ENCODE assay signal across 8 cellular contexts in genomic region chr19:2268480-2268830, GRCh38. TPM values are rescaled to one million over a fixed set of nuclear protein-coding genes. Genes with fewer than 3 reads are reported as not detected.
DNase-seq lines count a peak whose midpoint lies in the region; ATAC-seq and TF ChIP-seq lines count a peak whose summit lies in the region.

No MANE protein-coding gene starts in this region.

- DNase-seq in chondrocyte (ENCODE audit: low spot score) (no peak), nephron progenitor cell (no peak)
- no peak for DNase-seq in activated CD4-positive, CD25-positive, alpha-beta regulatory T cell (lab: John Stamatoyannopoulos, UW)

- no peak overlapping the region for H3K27ac Mint-ChIP-seq in chondrocyte (ENCODE audit: unreplicated experiment)
- no peak overlapping the region for H3K27ac Mint-ChIP-seq in nephron progenitor cell

- ATAC-seq in GM18505 (IDR thresholded peaks at IDR 0.05; ENCODE audit: unreplicated experiment) = no peak
- ATAC-seq in GM19467 (IDR thresholded peaks at IDR 0.05; ENCODE audit: unreplicated experiment) = no peak
- ATAC-seq in HG03097 (IDR thresholded peaks at IDR 0.05; ENCODE audit: low FRiP score, unreplicated experiment) = no peak

- H3K27me3 ChIP-seq in BLaER1 (no peaks in the 10 kb centered on the region), KMS-11 (ENCODE audit: insufficient read depth, low read depth) (no peaks in the 10 kb centered on the region)

- H3K27me3 Mint-ChIP-seq in chondrocyte (ENCODE audit: low read depth) (no peaks in the 10 kb centered on the region), nephron progenitor cell (ENCODE audit: low read depth, poor library complexity) (peaks cover 16% of the 10 kb centered on the region)

- peaks cover 39% of the 10 kb centered on the region for H3K79me2 ChIP-seq in KMS-11 (ENCODE audit: insufficient read depth, low read depth)

- H3K4me3 Mint-ChIP-seq in chondrocyte (ENCODE audit: unreplicated experiment) (peak overlapping the region; percentile 90), nephron progenitor cell (peak overlapping the region; percentile 91)

- H3K4me1 ChIP-seq in BLaER1 = peaks cover 76% of the 10 kb centered on the region
- H3K4me1 ChIP-seq in KMS-11 (ENCODE audit: low read depth, poor library complexity, severe bottlenecking) = peaks cover 21% of the 10 kb centered on the region

- H3K36me3 Mint-ChIP-seq in chondrocyte (ENCODE audit: low read depth) (peaks cover 8% of the 10 kb centered on the region), nephron progenitor cell (ENCODE audit: low read depth) (peaks cover 9% of the 10 kb centered on the region)

- peaks cover 41% of the 10 kb centered on the region for H4K20me1 ChIP-seq in BLaER1
- H4K20me1 ChIP-seq in KMS-11 (ENCODE audit: insufficient read depth) = peaks cover 7% of the 10 kb centered on the region; the same call in 1 of the 2 replicates

- no peaks in the 10 kb centered on the region for H3K9me3 ChIP-seq in BLaER1

- peak overlapping the region; percentile 82 for H2AFZ ChIP-seq in KMS-11 (ENCODE audit: low read depth)

- H3K4me2 ChIP-seq in BLaER1 = peak overlapping the region; percentile 76
- H3K4me2 ChIP-seq in KMS-11 = peak overlapping the region; percentile 68; the same call in 1 of the 2 replicates

- H3K9me3 Mint-ChIP-seq in chondrocyte (ENCODE audit: low read depth) (no peaks in the 10 kb centered on the region), nephron progenitor cell (no peaks in the 10 kb centered on the region)

- H3K27ac ChIP-seq in BLaER1 (no peak overlapping the region), KMS-11 (no peak overlapping the region)

- H3K4me1 Mint-ChIP-seq in chondrocyte (ENCODE audit: low read depth) (peaks cover 30% of the 10 kb centered on the region), nephron progenitor cell (peaks cover 40% of the 10 kb centered on the region)

- H3K36me3 ChIP-seq in BLaER1 (peaks cover 19% of the 10 kb centered on the region), KMS-11 (ENCODE audit: insufficient read depth) (peaks cover 3% of the 10 kb centered on the region; the same call in 1 of the 2 replicates)

- TF ChIP-seq CTCF in KMS-11 (conservative IDR thresholded peaks at IDR 0.05; ENCODE audit: low read depth, low read length) (no peak), chondrocyte (IDR thresholded peaks at IDR 0.05) (no peak), nephron progenitor cell (IDR thresholded peaks at IDR 0.05) (no peak)

- peak overlapping the region; percentile 99 for H3K9ac ChIP-seq in BLaER1
- peak overlapping the region; percentile 55; the same call in 1 of the 2 replicates for H3K9ac ChIP-seq in KMS-11

- TF ChIP-seq POLR2A in GM18505 (IDR thresholded peaks at IDR 0.05; ENCODE audit: borderline replicate concordance, extremely low read depth, insufficient read depth, insufficient read length) = no peak

- peak overlapping the region; percentile 99 for H3K4me3 ChIP-seq in BLaER1
- H3K4me3 ChIP-seq in KMS-11 (IDR thresholded peaks at IDR 0.05; ENCODE audit: insufficient read depth, low read depth, low read length) = no peak overlapping the region

RNA-seq across cellular contexts. Expression of gene JSRP1, which starts 12.2 kb away (rescaled TPM):
- 0.42 to 0.51 TPM in 2 of 3 replicates, not detected in the other for total RNA-seq in chondrocyte

RNA-seq across cellular contexts. Expression of gene PEAK3, which starts 13.5 kb away (rescaled TPM):
- 0.31 to 0.50 TPM (median 0.38 TPM) in 3 replicates for total RNA-seq in chondrocyte

RNA-seq across cellular contexts. Expression of gene AMH, which starts 19.3 kb away (rescaled TPM):
- 10.2 to 18.8 TPM (median 10.8 TPM) in 3 replicates for total RNA-seq in chondrocyte

RNA-seq across cellular contexts. Expression of gene SF3A2, which starts 31.8 kb away (rescaled TPM):
- total RNA-seq in chondrocyte = 71.2 to 81.5 TPM (median 74.9 TPM) in 3 replicates

RNA-seq across cellular contexts. Expression of gene PLEKHJ1, which starts 32.3 kb away (rescaled TPM):
- total RNA-seq in chondrocyte = 36.6 to 45.4 TPM (median 42.4 TPM) in 3 replicates
